25 cellular contexts compared by ENCODE assay signal in genomic region chr20:32114305-32114960, GRCh38. TPM values are rescaled to one million over a fixed set of nuclear protein-coding genes. Genes with fewer than 3 reads are reported as not detected.
A peak's percentile ranks its signal among the peaks of the same experiment; 100 is the strongest.
DNase-seq lines count a peak whose midpoint lies in the region; ATAC-seq and TF ChIP-seq lines count a peak whose summit lies in the region.
"Had no signal": no experiment of that assay in that cellular context is flagged by ENCODE, and none has a peak within 500 bp of the region (broad histone marks: within the 10 kb centered on the region; RNA-seq: fewer than 3 reads in every experiment).

No MANE protein-coding gene starts in this region.

- no peak overlapping the region; a peak in 1 of 20 replicates for H3K4me3 ChIP-seq in BLaER1 treated with 17β-estradiol and CSF1 and Interleukin-3, amounts not matched to agents 10 nM and 100 nM
- H3K4me3 ChIP-seq: GM23338, lung, psoas muscle, thyroid gland had no signal

- peaks cover 4 to 85% (median 66%) of the 10 kb centered on the region in 11 experiments; a peak in 19 of 22 replicates for H4K20me1 ChIP-seq in BLaER1 treated with 17β-estradiol and CSF1 and Interleukin-3, amounts not matched to agents 10 nM and 100 nM

- peaks cover 23 to 73% (median 41%) of the 10 kb centered on the region in 11 experiments for H3K36me3 ChIP-seq in BLaER1 treated with 17β-estradiol and CSF1 and Interleukin-3, amounts not matched to agents 10 nM and 100 nM
- H3K36me3 ChIP-seq: thyroid gland had no signal

- ATAC-seq in GM21423 (IDR thresholded peaks at IDR 0.05; ENCODE audit: unreplicated experiment) (no peak), HG03469 (IDR thresholded peaks at IDR 0.05; ENCODE audit: unreplicated experiment) (no peak)
- ATAC-seq: GM23338; stimulated activated naive CD8-positive, alpha-beta T cell treated with anti-CD3 and anti-CD28 coated beads, Interleukin-15, amount 100 ng/mL, for 72 hours had no signal

- H3K27ac ChIP-seq in BLaER1 treated with 17β-estradiol and CSF1 and Interleukin-3, amounts not matched to agents 10 nM and 100 nM: peak overlapping the region in 5 of 11 experiments; percentile 5 to 99 (median 98); a peak in 8 of 22 replicates
- H3K27ac ChIP-seq: thyroid gland had no signal

- H3K4me2 ChIP-seq in BLaER1 treated with 17β-estradiol and CSF1 and Interleukin-3, amounts not matched to agents 10 nM and 100 nM: peak overlapping the region in 8 of 11 experiments; percentile 11 to 98 (median 76); a peak in 13 of 22 replicates
- H3K4me2 ChIP-seq: GM23338 had no signal

- H3K27me3 Mint-ChIP-seq in brain: peaks cover 7% of the 10 kb centered on the region
- H3K27me3 Mint-ChIP-seq in activated T-cell treated with anti-CD3 and anti-CD28 coated beads, Interleukin-2, amount 50 U/mL, for 24 hours: no peaks in the 10 kb centered on the region
- H3K27me3 Mint-ChIP-seq: activated CD4-positive, alpha-beta memory T cell treated with anti-CD3 and anti-CD28 coated beads for 36 hours; CD4-positive, alpha-beta memory T cell; stimulated activated naive CD8-positive, alpha-beta T cell treated with anti-CD3 and anti-CD28 coated beads, Interleukin-15, amount 100 ng/mL, for 72 hours had no signal

- H3K9me3 ChIP-seq in BLaER1 treated with 17β-estradiol and CSF1 and Interleukin-3, amounts not matched to agents 10 nM and 100 nM (replicated peaks in 1 of 11): peaks cover 0 to 10% (median 6%) of the 10 kb centered on the region in 11 experiments; a peak in 12 of 22 replicates
- H3K9me3 ChIP-seq: psoas muscle, thyroid gland had no signal

- peaks cover 65% of the 10 kb centered on the region for H3K4me1 Mint-ChIP-seq in brain
- H3K4me1 Mint-ChIP-seq in activated T-cell treated with anti-CD3 and anti-CD28 coated beads, Interleukin-2, amount 50 U/mL, for 24 hours (ENCODE audit: low read depth): peaks cover 66% of the 10 kb centered on the region

- peak overlapping the region in 3 of 5 experiments; percentile 48 to 90 (median 64) for H3K27ac Mint-ChIP-seq in brain
- no peak overlapping the region for H3K27ac Mint-ChIP-seq in activated T-cell treated with anti-CD3 and anti-CD28 coated beads, Interleukin-2, amount 50 U/mL, for 24 hours
- H3K27ac Mint-ChIP-seq: activated CD4-positive, alpha-beta memory T cell treated with anti-CD3 and anti-CD28 coated beads for 36 hours; GM23338; stimulated activated naive CD8-positive, alpha-beta T cell treated with anti-CD3 and anti-CD28 coated beads, Interleukin-15, amount 100 ng/mL, for 72 hours had no signal

- no peaks in the 10 kb centered on the region for H3K27me3 ChIP-seq in BLaER1 treated with 17β-estradiol and CSF1 and Interleukin-3, amounts not matched to agents 10 nM and 100 nM
- H3K27me3 ChIP-seq: thyroid gland had no signal

- peak overlapping the region in 1 of 5 experiments; percentile 74 for H3K4me3 Mint-ChIP-seq in brain
- H3K4me3 Mint-ChIP-seq in activated T-cell treated with anti-CD3 and anti-CD28 coated beads, Interleukin-2, amount 50 U/mL, for 24 hours: no peak overlapping the region
- H3K4me3 Mint-ChIP-seq: activated CD4-positive, alpha-beta memory T cell treated with anti-CD3 and anti-CD28 coated beads for 36 hours; GM23338; stimulated activated naive CD8-positive, alpha-beta T cell treated with anti-CD3 and anti-CD28 coated beads, Interleukin-15, amount 100 ng/mL, for 72 hours had no signal

- peaks cover 51 to 91% (median 71%) of the 10 kb centered on the region in 10 experiments for H3K4me1 ChIP-seq in BLaER1 treated with 17β-estradiol and CSF1 and Interleukin-3, amounts not matched to agents 10 nM and 100 nM

- peak; percentile 25 for DNase-seq in M059J (ENCODE audit: low read depth)
- DNase-seq in lung microvascular endothelial cell (ENCODE audit: low read depth in 2 of 2): peak; percentile 23 to 50
- no peak for DNase-seq in middle frontal gyrus (ENCODE audit: extremely low spot score, low spot score)
- DNase-seq in activated T-cell treated with anti-CD3 and anti-CD28 coated beads, Interleukin-2, amount 50 U/mL, for 24 hours: no peak
- DNase-seq: activated CD4-positive, alpha-beta memory T cell treated with anti-CD3 and anti-CD28 coated beads for 36 hours; activated CD4-positive, CD25-positive, alpha-beta regulatory T cell; activated effector memory CD4-positive, alpha-beta T cell treated with Interleukin-2 at 50 U/mL for 16 hours; CD4-positive, alpha-beta memory T cell; cortex of kidney; glutamatergic neuron; Karpas-422; kidney glomerular epithelial cell; NCI-H1048; NCI-H187; NCI-H69; psoas muscle; RPMI8226; stimulated activated naive CD8-positive, alpha-beta T cell treated with anti-CD3 and anti-CD28 coated beads, Interleukin-15, amount 100 ng/mL, for 72 hours had no signal

- H3K36me3 Mint-ChIP-seq in brain: peaks cover 11% of the 10 kb centered on the region
- H3K36me3 Mint-ChIP-seq in activated T-cell treated with anti-CD3 and anti-CD28 coated beads, Interleukin-2, amount 50 U/mL, for 24 hours (ENCODE audit: low read depth): peaks cover 66% of the 10 kb centered on the region

- H3K9ac ChIP-seq in BLaER1 treated with 17β-estradiol and CSF1 and Interleukin-3, amounts not matched to agents 10 nM and 100 nM: peak overlapping the region in 2 of 11 experiments; percentile 14 to 28; a peak in 3 of 22 replicates

- no peaks in the 10 kb centered on the region for H3K9me3 Mint-ChIP-seq in brain
- no peaks in the 10 kb centered on the region for H3K9me3 Mint-ChIP-seq in activated T-cell treated with anti-CD3 and anti-CD28 coated beads, Interleukin-2, amount 50 U/mL, for 24 hours
- H3K9me3 Mint-ChIP-seq: activated CD4-positive, alpha-beta memory T cell treated with anti-CD3 and anti-CD28 coated beads for 36 hours; CD4-positive, alpha-beta memory T cell; GM23338; stimulated activated naive CD8-positive, alpha-beta T cell treated with anti-CD3 and anti-CD28 coated beads, Interleukin-15, amount 100 ng/mL, for 72 hours had no signal

- TF ChIP-seq CTCF in brain (conservative IDR thresholded peaks at IDR 0.05): no peak

RNA-seq across cellular contexts. Expression of gene TM9SF4, which starts 4.9 kb away (rescaled TPM):
- total RNA-seq in M059J (2014; rRNA removed; shearing (Covaris generic)): 60.2 and 77.4 TPM in 2 replicates
- polyA plus RNA-seq in brain (ENCODE audit: insufficient read depth, low read depth, low replicate concordance): 42.2 TPM
- total RNA-seq in lung microvascular endothelial cell: 16.3 and 25.2 TPM in 2 replicates

Comparison
In these comparisons a context has a peak if more than half of its experiments do, and no peak if none do; other contexts are left out.
1. DNase-seq: peak in M059J (single experiment) and lung microvascular endothelial cell (2 of 2); none in middle frontal gyrus (single experiment) and activated T-cell treated with anti-CD3 and anti-CD28 coated beads, Interleukin-2, amount 50 U/mL, for 24 hours (single experiment).